In genomic region chr3:32897202-32897601, GRCh38 we compare ENCODE assay signal across 18 cellular contexts. TPM values are rescaled to one million over a fixed set of nuclear protein-coding genes. Genes with fewer than 3 reads are reported as not detected.
DNase-seq lines count a peak whose midpoint lies in the region; FAIRE-seq and TF ChIP-seq lines count a peak whose summit lies in the region.
"Had no signal": no experiment of that assay in that cellular context is flagged by ENCODE, and none has a peak within 500 bp of the region (broad histone marks: within the 10 kb centered on the region; RNA-seq: fewer than 3 reads in every experiment).

No MANE protein-coding gene starts in this region.

- no peak for FAIRE-seq in H1 (lab: Jason Lieb, UNC)

- 96% methylated on average over 5 of the region's 5 CpGs; no CpG with 5 or more reads in 1 of the 2 experiments for WGBS in H1 (ENCODE audit: extremely low coverage in 1 of 2, insufficient coverage in 1 of 2, insufficient read length in 1 of 2, insufficient replicate concordance in 2 of 2, low coverage in 1 of 2, low lambda C conversion rate in 2 of 2, missing lambda C conversion rate in 1 of 2), 2 experiments
- WGBS in esophagus muscularis mucosa: 87% methylated on average over 5 of the region's 5 CpGs

- no peak overlapping the region for H3K4me3 ChIP-seq in H1 (ENCODE audit: extremely low read depth in 1 of 4, insufficient read depth in 2 of 4, low read depth in 3 of 4, low read length in 4 of 4)
- H3K4me3 ChIP-seq in esophagus muscularis mucosa: no peak overlapping the region
- H3K4me3 ChIP-seq: BLaER1 treated with 17β-estradiol and CSF1 and Interleukin-3, amounts not matched to agents 10 nM and 100 nM had no signal

- no peak overlapping the region for H3K18ac ChIP-seq in H1 (ENCODE audit: extremely low read depth, low read length)

- intact Hi-C loops in esophagus muscularis mucosa (cut with DNase I): no loop called here

- no peaks in the 10 kb centered on the region for H3K9me3 Mint-ChIP-seq in nephron
- H3K9me3 Mint-ChIP-seq: CD4-positive, CD25-positive, alpha-beta regulatory T cell; HFFc6 had no signal

- H2BK15ac ChIP-seq in H1 (ENCODE audit: low read length): no peak overlapping the region

- H3K23me2 ChIP-seq in H1 (ENCODE audit: low read depth, low read length): no peaks in the 10 kb centered on the region

- no peak overlapping the region for H3K4ac ChIP-seq in H1 (replicated peaks; ENCODE audit: insufficient read length, low read depth, low read length)

- H3K27me3 Mint-ChIP-seq in nephron (ENCODE audit: low read depth): peaks cover 17% of the 10 kb centered on the region

- H2BK20ac ChIP-seq in H1 (ENCODE audit: low read length): no peak overlapping the region

- no peak for TF ChIP-seq RAD21 in H1 (IDR thresholded peaks at IDR 0.05 in 1 of 2, conservative IDR thresholded peaks at IDR 0.05 in 1 of 2; ENCODE audit: low read depth in 2 of 2, low read length in 2 of 2)

- H2AFZ ChIP-seq in H1 (ENCODE audit: low read length): no peak overlapping the region

- H3K4me3 Mint-ChIP-seq in nephron: no peak overlapping the region
- H3K4me3 Mint-ChIP-seq: CD4-positive, CD25-positive, alpha-beta regulatory T cell; HFFc6 had no signal

- H3K36me3 ChIP-seq in H1 (ENCODE audit: control insufficient read depth in 2 of 4, insufficient read depth in 4 of 4, low read length in 3 of 4): peaks cover 10 to 57% (median 26%) of the 10 kb centered on the region in 4 experiments; a peak in 7 of 8 replicates
- H3K36me3 ChIP-seq in esophagus muscularis mucosa: no peaks in the 10 kb centered on the region
- H3K36me3 ChIP-seq: BLaER1 treated with 17β-estradiol and CSF1 and Interleukin-3, amounts not matched to agents 10 nM and 100 nM had no signal

- peaks cover 4% of the 10 kb centered on the region; the same call in 1 of the 2 replicates for H3K79me1 ChIP-seq in H1 (ENCODE audit: low read depth, low read length)

- H3K27ac ChIP-seq in H1 (ENCODE audit: low read depth, low read length) (no peak overlapping the region), esophagus muscularis mucosa (replicated peaks in 1 of 4) (no peak overlapping the region)
- H3K27ac ChIP-seq: BLaER1 treated with 17β-estradiol and CSF1 and Interleukin-3, amounts not matched to agents 10 nM and 100 nM had no signal

- TF ChIP-seq POLR2A in H1 (IDR thresholded peaks at IDR 0.05; ENCODE audit: control extremely low read depth in 1 of 2, low read depth in 2 of 2, low read length in 2 of 2) (no peak), esophagus muscularis mucosa (IDR thresholded peaks at IDR 0.05; ENCODE audit: low read depth) (no peak)

- TF ChIP-seq CTCF in H1 (IDR thresholded peaks at IDR 0.05; ENCODE audit: control extremely low read depth in 1 of 3, insufficient read depth in 1 of 3, low read depth in 1 of 3, low read length in 3 of 3): no peak
- no peak for TF ChIP-seq CTCF in nephron (IDR thresholded peaks at IDR 0.05; ENCODE audit: unreplicated experiment in 3 of 3)
- TF ChIP-seq CTCF in esophagus muscularis mucosa (IDR thresholded peaks at IDR 0.05): no peak

- DNase-seq in A172 (ENCODE audit: low spot score) (peak; percentile 7), HT1080 (ENCODE audit: low read depth) (peak; percentile 14), H1 (ENCODE audit: low read depth in 1 of 2, low spot score in 2 of 2) (no peak), esophagus muscularis mucosa (ENCODE audit: extremely low spot score) (no peak), DMS53 treated with DMSO at 0.1 percent for 48 hours (lab: John Stamatoyannopoulos, UW; ENCODE audit: unreplicated experiment) (no peak), NCI-H2196 (lab: John Stamatoyannopoulos, UW; ENCODE audit: unreplicated experiment) (no peak)
- DNase-seq in stimulated activated CD4-positive, alpha-beta T cell treated with anti-CD3 and anti-CD28 coated beads, Interleukin-12 subunit alpha, Interleukin-12 subunit beta, amount 100 ng/mL, for 4 hours: no peak
- DNase-seq: 8988T; ACHN; CD4-positive, CD25-positive, alpha-beta regulatory T cell; DMS53; GOT3; HCEC 1CT; HFFc6; IMR-90 had no signal

- H3K23ac ChIP-seq in H1 (ENCODE audit: insufficient read length): no peak overlapping the region

- no peak overlapping the region for H3K4me2 ChIP-seq in H1 (ENCODE audit: insufficient read depth in 1 of 2, low read depth in 2 of 2, low read length in 2 of 2)
- H3K4me2 ChIP-seq: BLaER1 treated with 17β-estradiol and CSF1 and Interleukin-3, amounts not matched to agents 10 nM and 100 nM had no signal

- no peaks in the 10 kb centered on the region for H3K4me1 Mint-ChIP-seq in nephron

- H4K5ac ChIP-seq in H1 (ENCODE audit: insufficient read length, low read depth, low read length): no peak overlapping the region

- H4K91ac ChIP-seq in H1 (replicated peaks; ENCODE audit: insufficient read length, low read length): no peak overlapping the region

- H2BK12ac ChIP-seq in H1 (ENCODE audit: low read depth, low read length): no peak overlapping the region

- H4K20me1 ChIP-seq in H1 (replicated peaks in 1 of 2; ENCODE audit: control insufficient read depth in 1 of 2, insufficient read depth in 2 of 2, low read length in 2 of 2): peaks cover 22 to 36% of the 10 kb centered on the region in 2 experiments
- H4K20me1 ChIP-seq: BLaER1 treated with 17β-estradiol and CSF1 and Interleukin-3, amounts not matched to agents 10 nM and 100 nM had no signal

- no peak overlapping the region for H4K8ac ChIP-seq in H1 (ENCODE audit: extremely low read depth, insufficient read depth, low read length)

- no peak overlapping the region for H2BK120ac ChIP-seq in H1 (replicated peaks; ENCODE audit: low read depth, low read length)

- peaks cover 4 to 63% of the 10 kb centered on the region in 2 experiments; a peak in 3 of 4 replicates for H3K79me2 ChIP-seq in H1 (ENCODE audit: control insufficient read depth in 1 of 2, insufficient read depth in 2 of 2, low read length in 2 of 2)

- H3K27me3 ChIP-seq in H1 (replicated peaks in 1 of 4; ENCODE audit: control insufficient read depth in 3 of 4, extremely low read depth in 1 of 4, insufficient read depth in 3 of 4, low read length in 3 of 4) (no peaks in the 10 kb centered on the region), esophagus muscularis mucosa (peaks cover 0 to 18% (median 0%) of the 10 kb centered on the region in 4 donors)
- H3K27me3 ChIP-seq: BLaER1 treated with 17β-estradiol and CSF1 and Interleukin-3, amounts not matched to agents 10 nM and 100 nM had no signal

- no peaks in the 10 kb centered on the region for H3K9me3 ChIP-seq in H1 (ENCODE audit: insufficient read depth in 2 of 2, low read depth in 1 of 2, low read length in 1 of 2)
- no peaks in the 10 kb centered on the region for H3K9me3 ChIP-seq in esophagus muscularis mucosa

- no peak overlapping the region for H3K9ac ChIP-seq in H1 (replicated peaks in 1 of 4; ENCODE audit: extremely low read depth in 1 of 4, low read depth in 3 of 4, low read length in 3 of 4)
- H3K9ac ChIP-seq: BLaER1 treated with 17β-estradiol and CSF1 and Interleukin-3, amounts not matched to agents 10 nM and 100 nM had no signal

- peaks cover 0 to 5% (median 0%) of the 10 kb centered on the region in 4 experiments; a peak in 1 of 7 replicates for H3K4me1 ChIP-seq in H1 (replicated peaks in 1 of 4; ENCODE audit: control insufficient read depth in 3 of 4, insufficient read depth in 4 of 4, low read length in 3 of 4)
- H3K4me1 ChIP-seq in esophagus muscularis mucosa: no peaks in the 10 kb centered on the region
- H3K4me1 ChIP-seq: BLaER1 treated with 17β-estradiol and CSF1 and Interleukin-3, amounts not matched to agents 10 nM and 100 nM had no signal

- no peak overlapping the region for H2AK5ac ChIP-seq in H1 (ENCODE audit: low read depth, low read length)

- H3K27ac Mint-ChIP-seq in nephron: peak overlapping the region in 2 of 3 experiments; percentile 44 to 92
- H3K27ac Mint-ChIP-seq: CD4-positive, CD25-positive, alpha-beta regulatory T cell; HFFc6 had no signal

- no peak overlapping the region for H2BK5ac ChIP-seq in H1 (ENCODE audit: low read depth, low read length)

- CTCF ChIA-PET in H1 (lab: Charles Lee; ENCODE audit: partially characterized antibody): interaction anchor here (0.7 to 2.9 kb wide), 12 partner anchors 8 to 163 kb away, joined by 3 to 11 read pairs (median 4); no protein-coding TSS in a partner anchor

- peaks cover 34% of the 10 kb centered on the region for H3K36me3 Mint-ChIP-seq in nephron (ENCODE audit: low read depth)
- H3K36me3 Mint-ChIP-seq: CD4-positive, CD25-positive, alpha-beta regulatory T cell had no signal

- H3K14ac ChIP-seq in H1 (ENCODE audit: insufficient read length): no peak overlapping the region

- TF ChIP-seq EP300 in H1 (IDR thresholded peaks at IDR 0.05; ENCODE audit: borderline replicate concordance in 1 of 2, low read depth in 2 of 2, low read length in 2 of 2): no peak
- no peak for TF ChIP-seq EP300 in esophagus muscularis mucosa (IDR thresholded peaks at IDR 0.05)

- POLR2A ChIA-PET in H1 (lab: Charles Lee; ENCODE audit: partially characterized antibody): interaction anchor here (1.0 to 2.7 kb wide), 8 partner anchors 14 to 77 kb away, joined by 3 to 6 read pairs (median 5); no protein-coding TSS in a partner anchor

- no peak overlapping the region for H3K56ac ChIP-seq in H1 (replicated peaks; ENCODE audit: insufficient read length, low read depth, low read length)

TF ChIP-seq in H1, 55 proteins besides CTCF, POLR2A, EP300 and RAD21:
- TF ChIP-seq JUND (IDR thresholded peaks at IDR 0.05; ENCODE audit: low read length): no peak
- TF ChIP-seq POLR2AphosphoS5 (IDR thresholded peaks at IDR 0.05; ENCODE audit: low read depth, low read length): peak; percentile 76
- TF ChIP-seq ZNF274 (IDR thresholded peaks at IDR 0.05; ENCODE audit: borderline replicate concordance, extremely low read depth, low read length): no peak
- TF ChIP-seq NRF1 (IDR thresholded peaks at IDR 0.05; ENCODE audit: low read depth, low read length): no peak
- TF ChIP-seq CBX8 (IDR thresholded peaks at IDR 0.05; ENCODE audit: borderline replicate concordance, low read depth, low read length): no peak

RNA-seq across cellular contexts. Expression of gene CCR4, which starts 54.2 kb away (rescaled TPM):
- not detected in 2 replicates for total RNA-seq in A172 (2014; rRNA removed; shearing (Covaris generic))
- not detected in 2 replicates for total RNA-seq in HT1080 (2014; rRNA removed; shearing (Covaris generic))
- not detected in 2 replicates for polyA plus RNA-seq in HT1080 (2015; cell fraction: cytosol; rRNA removed)
- not detected in 2 replicates for polyA plus RNA-seq in HT1080 (2015; cell fraction: nucleus; rRNA removed)
- 0.10 and 0.11 TPM in 2 replicates for total RNA-seq in H1 (2021; fragmentation: NEBNext Ultra II Directional; extraction: Animal tissue kit (Norgen Biotek cat#: 25700))
- 0.08 and 0.15 TPM in 2 replicates for polyA plus RNA-seq in H1 (2011; rRNA removed)
- polyA plus RNA-seq in H1 (2011; cell fraction: cytosol; rRNA removed): 0.13 TPM
- 0.13 TPM for polyA plus RNA-seq in H1 (2011; cell fraction: nucleus; rRNA removed)
- 0.07 to 0.11 TPM in 2 of 4 replicates, not detected in the others for polyA plus RNA-seq in H1 (2012, experiment 1 of 2)
- polyA plus RNA-seq in H1 (2012, experiment 2 of 2): not detected
- 0.08 TPM for polyA plus RNA-seq in H1 (2013, experiment 1 of 2)
- polyA plus RNA-seq in H1 (2013, experiment 2 of 2): 0.04 TPM
- 0.13 and 0.37 TPM in 2 replicates for polyA minus RNA-seq in H1 (2011; rRNA and poly(A)+ RNA removed)
- not detected for polyA minus RNA-seq in H1 (2011; cell fraction: cytosol; rRNA and poly(A)+ RNA removed)
- polyA minus RNA-seq in H1 (2011; cell fraction: nucleus; rRNA and poly(A)+ RNA removed): 0.50 TPM
- under 1 TPM in 1 of 4 donors, not detected in 3; 0.17 TPM for total RNA-seq in esophagus muscularis mucosa
- total RNA-seq: Daoy, HFFc6, IMR-90 had no signal
- polyA plus RNA-seq: IMR-90 had no signal

Comparison
In these comparisons a context has a peak if more than half of its experiments do, and no peak if none do; other contexts are left out.
1. DNase-seq: peak in A172 (single experiment) and HT1080 (single experiment); none in H1 (0 of 2), esophagus muscularis mucosa (single experiment), stimulated activated CD4-positive, alpha-beta T cell treated with anti-CD3 and anti-CD28 coated beads, Interleukin-12 subunit alpha, Interleukin-12 subunit beta, amount 100 ng/mL, for 4 hours (single experiment), DMS53 treated with DMSO at 0.1 percent for 48 hours (single experiment) and NCI-H2196 (single experiment).